Comparison of ENCODE assay signal across 1 cellular context in the genomic region with DNA sequence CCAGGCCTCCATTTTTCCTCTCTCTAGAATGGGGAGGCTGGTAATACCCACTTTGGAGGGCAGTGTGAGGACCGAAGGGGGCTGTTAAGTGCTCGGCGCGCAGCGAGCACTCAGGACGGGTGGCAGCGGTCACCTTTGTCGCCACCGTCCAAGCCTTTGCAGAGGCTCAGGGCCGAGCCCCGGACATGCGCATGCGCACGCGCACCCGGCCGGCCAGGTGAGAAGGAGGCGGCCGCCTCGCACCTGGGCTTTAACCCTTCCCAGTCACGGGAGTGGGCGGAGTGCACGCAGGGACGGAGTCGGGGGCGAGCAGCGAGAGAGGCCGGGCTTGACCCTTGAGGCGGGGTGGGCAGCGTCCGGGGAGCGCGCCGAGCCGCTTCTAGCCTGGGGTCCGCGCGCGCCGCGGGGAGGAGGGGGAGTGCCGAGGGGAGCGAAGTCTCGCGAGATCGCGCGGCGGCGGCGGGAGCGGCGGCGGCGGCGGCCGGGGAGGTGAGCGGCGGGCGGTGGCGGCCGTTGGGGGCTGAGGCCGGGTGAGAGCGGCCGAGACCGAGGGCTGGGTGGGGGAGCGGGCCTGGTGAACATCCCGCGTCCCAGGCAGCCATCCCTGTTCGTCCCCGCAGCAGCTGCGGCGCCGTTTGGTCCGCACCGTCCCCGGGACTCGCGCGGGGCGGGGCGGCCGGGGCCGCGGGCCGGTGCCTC.
TF ChIP-seq lines count a peak whose summit lies in the region.

A gene with protein sequence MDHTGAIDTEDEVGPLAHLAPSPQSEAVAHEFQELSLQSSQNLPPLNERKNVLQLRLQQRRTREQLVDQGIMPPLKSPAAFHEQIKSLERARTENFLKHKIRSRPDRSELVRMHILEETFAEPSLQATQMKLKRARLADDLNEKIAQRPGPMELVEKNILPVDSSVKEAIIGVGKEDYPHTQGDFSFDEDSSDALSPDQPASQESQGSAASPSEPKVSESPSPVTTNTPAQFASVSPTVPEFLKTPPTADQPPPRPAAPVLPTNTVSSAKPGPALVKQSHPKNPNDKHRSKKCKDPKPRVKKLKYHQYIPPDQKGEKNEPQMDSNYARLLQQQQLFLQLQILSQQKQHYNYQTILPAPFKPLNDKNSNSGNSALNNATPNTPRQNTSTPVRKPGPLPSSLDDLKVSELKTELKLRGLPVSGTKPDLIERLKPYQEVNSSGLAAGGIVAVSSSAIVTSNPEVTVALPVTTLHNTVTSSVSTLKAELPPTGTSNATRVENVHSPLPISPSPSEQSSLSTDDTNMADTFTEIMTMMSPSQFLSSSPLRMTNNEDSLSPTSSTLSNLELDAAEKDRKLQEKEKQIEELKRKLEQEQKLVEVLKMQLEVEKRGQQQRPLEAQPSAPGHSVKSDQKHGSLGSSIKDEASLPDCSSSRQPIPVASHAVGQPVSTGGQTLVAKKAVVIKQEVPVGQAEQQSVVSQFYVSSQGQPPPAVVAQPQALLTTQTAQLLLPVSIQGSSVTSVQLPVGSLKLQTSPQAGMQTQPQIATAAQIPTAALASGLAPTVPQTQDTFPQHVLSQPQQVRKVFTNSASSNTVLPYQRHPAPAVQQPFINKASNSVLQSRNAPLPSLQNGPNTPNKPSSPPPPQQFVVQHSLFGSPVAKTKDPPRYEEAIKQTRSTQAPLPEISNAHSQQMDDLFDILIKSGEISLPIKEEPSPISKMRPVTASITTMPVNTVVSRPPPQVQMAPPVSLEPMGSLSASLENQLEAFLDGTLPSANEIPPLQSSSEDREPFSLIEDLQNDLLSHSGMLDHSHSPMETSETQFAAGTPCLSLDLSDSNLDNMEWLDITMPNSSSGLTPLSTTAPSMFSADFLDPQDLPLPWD (plus strand): TSS at position 443 of the 699 bp plus-strand sequence. CDS start 69,288 bp downstream, outside the sequence.

TF ChIP-seq in HepG2, 621 proteins besides CTCF, POLR2A, EP300 and RAD21 (continued from another document and continues in another):
- TF ChIP-seq, protein P1, sequence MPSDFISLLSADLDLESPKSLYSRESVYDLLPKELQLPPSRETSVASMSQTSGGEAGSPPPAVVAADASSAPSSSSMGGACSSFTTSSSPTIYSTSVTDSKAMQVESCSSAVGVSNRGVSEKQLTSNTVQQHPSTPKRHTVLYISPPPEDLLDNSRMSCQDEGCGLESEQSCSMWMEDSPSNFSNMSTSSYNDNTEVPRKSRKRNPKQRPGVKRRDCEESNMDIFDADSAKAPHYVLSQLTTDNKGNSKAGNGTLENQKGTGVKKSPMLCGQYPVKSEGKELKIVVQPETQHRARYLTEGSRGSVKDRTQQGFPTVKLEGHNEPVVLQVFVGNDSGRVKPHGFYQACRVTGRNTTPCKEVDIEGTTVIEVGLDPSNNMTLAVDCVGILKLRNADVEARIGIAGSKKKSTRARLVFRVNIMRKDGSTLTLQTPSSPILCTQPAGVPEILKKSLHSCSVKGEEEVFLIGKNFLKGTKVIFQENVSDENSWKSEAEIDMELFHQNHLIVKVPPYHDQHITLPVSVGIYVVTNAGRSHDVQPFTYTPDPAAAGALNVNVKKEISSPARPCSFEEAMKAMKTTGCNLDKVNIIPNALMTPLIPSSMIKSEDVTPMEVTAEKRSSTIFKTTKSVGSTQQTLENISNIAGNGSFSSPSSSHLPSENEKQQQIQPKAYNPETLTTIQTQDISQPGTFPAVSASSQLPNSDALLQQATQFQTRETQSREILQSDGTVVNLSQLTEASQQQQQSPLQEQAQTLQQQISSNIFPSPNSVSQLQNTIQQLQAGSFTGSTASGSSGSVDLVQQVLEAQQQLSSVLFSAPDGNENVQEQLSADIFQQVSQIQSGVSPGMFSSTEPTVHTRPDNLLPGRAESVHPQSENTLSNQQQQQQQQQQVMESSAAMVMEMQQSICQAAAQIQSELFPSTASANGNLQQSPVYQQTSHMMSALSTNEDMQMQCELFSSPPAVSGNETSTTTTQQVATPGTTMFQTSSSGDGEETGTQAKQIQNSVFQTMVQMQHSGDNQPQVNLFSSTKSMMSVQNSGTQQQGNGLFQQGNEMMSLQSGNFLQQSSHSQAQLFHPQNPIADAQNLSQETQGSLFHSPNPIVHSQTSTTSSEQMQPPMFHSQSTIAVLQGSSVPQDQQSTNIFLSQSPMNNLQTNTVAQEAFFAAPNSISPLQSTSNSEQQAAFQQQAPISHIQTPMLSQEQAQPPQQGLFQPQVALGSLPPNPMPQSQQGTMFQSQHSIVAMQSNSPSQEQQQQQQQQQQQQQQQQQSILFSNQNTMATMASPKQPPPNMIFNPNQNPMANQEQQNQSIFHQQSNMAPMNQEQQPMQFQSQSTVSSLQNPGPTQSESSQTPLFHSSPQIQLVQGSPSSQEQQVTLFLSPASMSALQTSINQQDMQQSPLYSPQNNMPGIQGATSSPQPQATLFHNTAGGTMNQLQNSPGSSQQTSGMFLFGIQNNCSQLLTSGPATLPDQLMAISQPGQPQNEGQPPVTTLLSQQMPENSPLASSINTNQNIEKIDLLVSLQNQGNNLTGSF (CRISPR knock-in tag; IDR thresholded peaks at IDR 0.05), result peak; percentile 73; the same call in 1 of the 2 replicates
- TF ChIP-seq MAF1 (CRISPR knock-in tag; IDR thresholded peaks at IDR 0.05; ENCODE audit: borderline replicate concordance) (peak; percentile 96), HES4 (CRISPR knock-in tag; IDR thresholded peaks at IDR 0.05; ENCODE audit: borderline replicate concordance) (peak; percentile 88; the same call in 1 of the 2 replicates), HIVEP1 (CRISPR knock-in tag; IDR thresholded peaks at IDR 0.05) (peak; percentile 85), ZNF746 (CRISPR knock-in tag; IDR thresholded peaks at IDR 0.05) (no peak), SIX1 (CRISPR knock-in tag; IDR thresholded peaks at IDR 0.05; ENCODE audit: borderline replicate concordance) (no peak; the same call in 1 of the 2 replicates), ZNF773 (CRISPR knock-in tag; IDR thresholded peaks at IDR 0.05; ENCODE audit: borderline replicate concordance) (peak; percentile 96; the same call in 1 of the 2 replicates), CEBPG (CRISPR knock-in tag; IDR thresholded peaks at IDR 0.05) (no peak), PAF1 (CRISPR knock-in tag; IDR thresholded peaks at IDR 0.05) (no peak), POLR2AphosphoS5 (IDR thresholded peaks at IDR 0.05; ENCODE audit: low read depth, low read length) (peak; percentile 82), TBX3 (IDR thresholded peaks at IDR 0.05; ENCODE audit: borderline replicate concordance) (peak; percentile 85; the same call in 1 of the 2 replicates), DNMT1 (CRISPR knock-in tag; IDR thresholded peaks at IDR 0.05) (peak; percentile 93), MEIS2 (CRISPR knock-in tag; IDR thresholded peaks at IDR 0.05) (no peak; the same call in 1 of the 2 replicates), ZNF251 (CRISPR knock-in tag; IDR thresholded peaks at IDR 0.05) (peak; percentile 90; the same call in 1 of the 2 replicates), ZNF10 (CRISPR knock-in tag; IDR thresholded peaks at IDR 0.05; ENCODE audit: borderline replicate concordance, low read depth) (no peak), FOXM1 (CRISPR knock-in tag; IDR thresholded peaks at IDR 0.05) (no peak), RBFOX2 (IDR thresholded peaks at IDR 0.05; ENCODE audit: low read depth, low read length) (peak; percentile 97), ZNF776 (CRISPR knock-in tag; IDR thresholded peaks at IDR 0.05) (peak; percentile 98)
- TF ChIP-seq, protein P2, sequence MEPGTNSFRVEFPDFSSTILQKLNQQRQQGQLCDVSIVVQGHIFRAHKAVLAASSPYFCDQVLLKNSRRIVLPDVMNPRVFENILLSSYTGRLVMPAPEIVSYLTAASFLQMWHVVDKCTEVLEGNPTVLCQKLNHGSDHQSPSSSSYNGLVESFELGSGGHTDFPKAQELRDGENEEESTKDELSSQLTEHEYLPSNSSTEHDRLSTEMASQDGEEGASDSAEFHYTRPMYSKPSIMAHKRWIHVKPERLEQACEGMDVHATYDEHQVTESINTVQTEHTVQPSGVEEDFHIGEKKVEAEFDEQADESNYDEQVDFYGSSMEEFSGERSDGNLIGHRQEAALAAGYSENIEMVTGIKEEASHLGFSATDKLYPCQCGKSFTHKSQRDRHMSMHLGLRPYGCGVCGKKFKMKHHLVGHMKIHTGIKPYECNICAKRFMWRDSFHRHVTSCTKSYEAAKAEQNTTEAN (CRISPR knock-in tag; conservative IDR thresholded peaks at IDR 0.05), result peak; percentile 50; the same call in 1 of the 2 replicates
- TF ChIP-seq, protein P3, sequence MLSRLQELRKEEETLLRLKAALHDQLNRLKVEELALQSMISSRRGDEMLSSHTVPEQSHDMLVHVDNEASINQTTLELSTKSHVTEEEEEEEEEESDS (CRISPR knock-in tag; IDR thresholded peaks at IDR 0.05; ENCODE audit: borderline replicate concordance), result no peak
- TF ChIP-seq, protein P4, sequence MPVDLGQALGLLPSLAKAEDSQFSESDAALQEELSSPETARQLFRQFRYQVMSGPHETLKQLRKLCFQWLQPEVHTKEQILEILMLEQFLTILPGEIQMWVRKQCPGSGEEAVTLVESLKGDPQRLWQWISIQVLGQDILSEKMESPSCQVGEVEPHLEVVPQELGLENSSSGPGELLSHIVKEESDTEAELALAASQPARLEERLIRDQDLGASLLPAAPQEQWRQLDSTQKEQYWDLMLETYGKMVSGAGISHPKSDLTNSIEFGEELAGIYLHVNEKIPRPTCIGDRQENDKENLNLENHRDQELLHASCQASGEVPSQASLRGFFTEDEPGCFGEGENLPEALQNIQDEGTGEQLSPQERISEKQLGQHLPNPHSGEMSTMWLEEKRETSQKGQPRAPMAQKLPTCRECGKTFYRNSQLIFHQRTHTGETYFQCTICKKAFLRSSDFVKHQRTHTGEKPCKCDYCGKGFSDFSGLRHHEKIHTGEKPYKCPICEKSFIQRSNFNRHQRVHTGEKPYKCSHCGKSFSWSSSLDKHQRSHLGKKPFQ (CRISPR knock-in tag; IDR thresholded peaks at IDR 0.05; ENCODE audit: insufficient replicate concordance), result no peak
- TF ChIP-seq, protein P5, sequence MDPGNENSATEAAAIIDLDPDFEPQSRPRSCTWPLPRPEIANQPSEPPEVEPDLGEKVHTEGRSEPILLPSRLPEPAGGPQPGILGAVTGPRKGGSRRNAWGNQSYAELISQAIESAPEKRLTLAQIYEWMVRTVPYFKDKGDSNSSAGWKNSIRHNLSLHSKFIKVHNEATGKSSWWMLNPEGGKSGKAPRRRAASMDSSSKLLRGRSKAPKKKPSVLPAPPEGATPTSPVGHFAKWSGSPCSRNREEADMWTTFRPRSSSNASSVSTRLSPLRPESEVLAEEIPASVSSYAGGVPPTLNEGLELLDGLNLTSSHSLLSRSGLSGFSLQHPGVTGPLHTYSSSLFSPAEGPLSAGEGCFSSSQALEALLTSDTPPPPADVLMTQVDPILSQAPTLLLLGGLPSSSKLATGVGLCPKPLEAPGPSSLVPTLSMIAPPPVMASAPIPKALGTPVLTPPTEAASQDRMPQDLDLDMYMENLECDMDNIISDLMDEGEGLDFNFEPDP (CRISPR knock-in tag; conservative IDR thresholded peaks at IDR 0.05), result no peak
- TF ChIP-seq, protein P6, sequence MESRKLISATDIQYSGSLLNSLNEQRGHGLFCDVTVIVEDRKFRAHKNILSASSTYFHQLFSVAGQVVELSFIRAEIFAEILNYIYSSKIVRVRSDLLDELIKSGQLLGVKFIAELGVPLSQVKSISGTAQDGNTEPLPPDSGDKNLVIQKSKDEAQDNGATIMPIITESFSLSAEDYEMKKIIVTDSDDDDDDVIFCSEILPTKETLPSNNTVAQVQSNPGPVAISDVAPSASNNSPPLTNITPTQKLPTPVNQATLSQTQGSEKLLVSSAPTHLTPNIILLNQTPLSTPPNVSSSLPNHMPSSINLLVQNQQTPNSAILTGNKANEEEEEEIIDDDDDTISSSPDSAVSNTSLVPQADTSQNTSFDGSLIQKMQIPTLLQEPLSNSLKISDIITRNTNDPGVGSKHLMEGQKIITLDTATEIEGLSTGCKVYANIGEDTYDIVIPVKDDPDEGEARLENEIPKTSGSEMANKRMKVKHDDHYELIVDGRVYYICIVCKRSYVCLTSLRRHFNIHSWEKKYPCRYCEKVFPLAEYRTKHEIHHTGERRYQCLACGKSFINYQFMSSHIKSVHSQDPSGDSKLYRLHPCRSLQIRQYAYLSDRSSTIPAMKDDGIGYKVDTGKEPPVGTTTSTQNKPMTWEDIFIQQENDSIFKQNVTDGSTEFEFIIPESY (CRISPR knock-in tag; IDR thresholded peaks at IDR 0.05), result peak; percentile 60; the same call in 1 of the 2 replicates
- TF ChIP-seq, protein P7, sequence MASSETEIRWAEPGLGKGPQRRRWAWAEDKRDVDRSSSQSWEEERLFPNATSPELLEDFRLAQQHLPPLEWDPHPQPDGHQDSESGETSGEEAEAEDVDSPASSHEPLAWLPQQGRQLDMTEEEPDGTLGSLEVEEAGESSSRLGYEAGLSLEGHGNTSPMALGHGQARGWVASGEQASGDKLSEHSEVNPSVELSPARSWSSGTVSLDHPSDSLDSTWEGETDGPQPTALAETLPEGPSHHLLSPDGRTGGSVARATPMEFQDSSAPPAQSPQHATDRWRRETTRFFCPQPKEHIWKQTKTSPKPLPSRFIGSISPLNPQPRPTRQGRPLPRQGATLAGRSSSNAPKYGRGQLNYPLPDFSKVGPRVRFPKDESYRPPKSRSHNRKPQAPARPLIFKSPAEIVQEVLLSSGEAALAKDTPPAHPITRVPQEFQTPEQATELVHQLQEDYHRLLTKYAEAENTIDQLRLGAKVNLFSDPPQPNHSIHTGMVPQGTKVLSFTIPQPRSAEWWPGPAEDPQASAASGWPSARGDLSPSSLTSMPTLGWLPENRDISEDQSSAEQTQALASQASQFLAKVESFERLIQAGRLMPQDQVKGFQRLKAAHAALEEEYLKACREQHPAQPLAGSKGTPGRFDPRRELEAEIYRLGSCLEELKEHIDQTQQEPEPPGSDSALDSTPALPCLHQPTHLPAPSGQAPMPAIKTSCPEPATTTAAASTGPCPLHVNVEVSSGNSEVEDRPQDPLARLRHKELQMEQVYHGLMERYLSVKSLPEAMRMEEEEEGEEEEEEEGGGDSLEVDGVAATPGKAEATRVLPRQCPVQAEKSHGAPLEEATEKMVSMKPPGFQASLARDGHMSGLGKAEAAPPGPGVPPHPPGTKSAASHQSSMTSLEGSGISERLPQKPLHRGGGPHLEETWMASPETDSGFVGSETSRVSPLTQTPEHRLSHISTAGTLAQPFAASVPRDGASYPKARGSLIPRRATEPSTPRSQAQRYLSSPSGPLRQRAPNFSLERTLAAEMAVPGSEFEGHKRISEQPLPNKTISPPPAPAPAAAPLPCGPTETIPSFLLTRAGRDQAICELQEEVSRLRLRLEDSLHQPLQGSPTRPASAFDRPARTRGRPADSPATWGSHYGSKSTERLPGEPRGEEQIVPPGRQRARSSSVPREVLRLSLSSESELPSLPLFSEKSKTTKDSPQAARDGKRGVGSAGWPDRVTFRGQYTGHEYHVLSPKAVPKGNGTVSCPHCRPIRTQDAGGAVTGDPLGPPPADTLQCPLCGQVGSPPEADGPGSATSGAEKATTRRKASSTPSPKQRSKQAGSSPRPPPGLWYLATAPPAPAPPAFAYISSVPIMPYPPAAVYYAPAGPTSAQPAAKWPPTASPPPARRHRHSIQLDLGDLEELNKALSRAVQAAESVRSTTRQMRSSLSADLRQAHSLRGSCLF (CRISPR knock-in tag; IDR thresholded peaks at IDR 0.05; ENCODE audit: borderline replicate concordance), result no peak
- TF ChIP-seq, protein P8, sequence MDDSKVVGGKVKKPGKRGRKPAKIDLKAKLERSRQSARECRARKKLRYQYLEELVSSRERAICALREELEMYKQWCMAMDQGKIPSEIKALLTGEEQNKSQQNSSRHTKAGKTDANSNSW (CRISPR knock-in tag; IDR thresholded peaks at IDR 0.05; ENCODE audit: borderline replicate concordance), result peak; percentile 81
- TF ChIP-seq, protein P9, sequence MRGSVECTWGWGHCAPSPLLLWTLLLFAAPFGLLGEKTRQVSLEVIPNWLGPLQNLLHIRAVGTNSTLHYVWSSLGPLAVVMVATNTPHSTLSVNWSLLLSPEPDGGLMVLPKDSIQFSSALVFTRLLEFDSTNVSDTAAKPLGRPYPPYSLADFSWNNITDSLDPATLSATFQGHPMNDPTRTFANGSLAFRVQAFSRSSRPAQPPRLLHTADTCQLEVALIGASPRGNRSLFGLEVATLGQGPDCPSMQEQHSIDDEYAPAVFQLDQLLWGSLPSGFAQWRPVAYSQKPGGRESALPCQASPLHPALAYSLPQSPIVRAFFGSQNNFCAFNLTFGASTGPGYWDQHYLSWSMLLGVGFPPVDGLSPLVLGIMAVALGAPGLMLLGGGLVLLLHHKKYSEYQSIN (CRISPR knock-in tag; IDR thresholded peaks at IDR 0.05; ENCODE audit: borderline replicate concordance), result no peak
